Comparison of ENCODE assay signal across 18 cellular contexts in genomic region chr7:38199782-38200181, GRCh38. TPM values are rescaled to one million over a fixed set of nuclear protein-coding genes. Genes with fewer than 3 reads are reported as not detected.
DNase-seq lines count a peak whose midpoint lies in the region; ATAC-seq and TF ChIP-seq lines count a peak whose summit lies in the region.
"Had no signal": no experiment of that assay in that cellular context is flagged by ENCODE, and none has a peak within 500 bp of the region (broad histone marks: within the 10 kb centered on the region; RNA-seq: fewer than 3 reads in every experiment).

No MANE protein-coding gene starts in this region.

- POLR2A ChIA-PET in IMR-90 (lab: Charles Lee; ENCODE audit: unreplicated experiment) = no interaction called here
- POLR2A ChIA-PET in naive thymus-derived CD4-positive, alpha-beta T cell (lab: Charles Lee) = no interaction called here

- no peak for DNase-seq in CD4-positive, CD25-positive, alpha-beta regulatory T cell
- DNase-seq in IMR-90 (no peak), left lung (no peak), foreskin fibroblast (no peak), erythroblast (lab: John Stamatoyannopoulos, UW) (no peak)
- no peak for DNase-seq in naive thymus-derived CD4-positive, alpha-beta T cell
- no peak for DNase-seq in stimulated activated CD4-positive, alpha-beta T cell treated with anti-CD3 and anti-CD28 coated beads, Interleukin-4, amount 100 ng/mL, for 4 hours
- DNase-seq: CD4-positive, alpha-beta T cell; CD8-positive, alpha-beta memory T cell; DMS153; DND-41; GM23248; HFFc6 had no signal

- no peak overlapping the region for H3K4ac ChIP-seq in IMR-90 (ENCODE audit: low read depth, low read length)

- no TSS peak for BruUV-seq in IMR-90 (replicated peaks; lab: Mats Ljungman, UMichigan)

- no peak overlapping the region for H2AK5ac ChIP-seq in IMR-90 (ENCODE audit: low read depth, low read length)

- no peak overlapping the region for H3K9ac ChIP-seq in IMR-90 (ENCODE audit: low read depth, low read length)
- H3K9ac ChIP-seq: BLaER1, GM23248 had no signal

- peaks cover 0 to 17% (median 4%) of the 10 kb centered on the region in 4 donors for H3K4me1 Mint-ChIP-seq in CD4-positive, CD25-positive, alpha-beta regulatory T cell
- H3K4me1 Mint-ChIP-seq in naive thymus-derived CD4-positive, alpha-beta T cell = peaks cover 8 to 32% (median 25%) of the 10 kb centered on the region in 7 donors

- no peak overlapping the region for H4K91ac ChIP-seq in IMR-90 (ENCODE audit: insufficient read depth, low read depth, low read length)

- no peak overlapping the region for H2BK20ac ChIP-seq in IMR-90 (ENCODE audit: low read depth, low read length)

- no peak for TF ChIP-seq POLR2A in IMR-90 (IDR thresholded peaks at IDR 0.05; ENCODE audit: low read depth, low read length)
- TF ChIP-seq POLR2A in erythroblast (IDR thresholded peaks at IDR 0.05; ENCODE audit: low read length) = no peak

- H3K23ac ChIP-seq in IMR-90 (ENCODE audit: low read depth, low read length) = no peak overlapping the region

- peak overlapping the region; percentile 7 for H3K27ac ChIP-seq in 22Rv1
- no peak overlapping the region for H3K27ac ChIP-seq in CD4-positive, CD25-positive, alpha-beta regulatory T cell (ENCODE audit: insufficient read depth, low read length, poor library complexity, severe bottlenecking)
- no peak overlapping the region for H3K27ac ChIP-seq in IMR-90 (ENCODE audit: insufficient read depth, low read length)
- no peak overlapping the region for H3K27ac ChIP-seq in left lung
- no peak overlapping the region for H3K27ac ChIP-seq in naive thymus-derived CD4-positive, alpha-beta T cell (ENCODE audit: low read depth, low read length)
- H3K27ac ChIP-seq: BLaER1, C4-2B, GM23248 had no signal

- H3K9me3 ChIP-seq in CD4-positive, CD25-positive, alpha-beta regulatory T cell (ENCODE audit: control insufficient read depth in 2 of 2, low read length in 2 of 2) = no peaks in the 10 kb centered on the region
- H3K9me3 ChIP-seq in IMR-90 (ENCODE audit: control insufficient read depth, insufficient read depth, low read length) (no peaks in the 10 kb centered on the region), left lung (no peaks in the 10 kb centered on the region)
- no peaks in the 10 kb centered on the region for H3K9me3 ChIP-seq in naive thymus-derived CD4-positive, alpha-beta T cell (ENCODE audit: control insufficient read depth in 2 of 3, low read length in 3 of 3)
- H3K9me3 ChIP-seq: HAP-1 had no signal

- peaks cover 0 to 2% (median 0%) of the 10 kb centered on the region in 7 donors for H3K9me3 Mint-ChIP-seq in CD4-positive, CD25-positive, alpha-beta regulatory T cell
- peaks cover 0 to 4% (median 0%) of the 10 kb centered on the region in 11 donors for H3K9me3 Mint-ChIP-seq in naive thymus-derived CD4-positive, alpha-beta T cell
- H3K9me3 Mint-ChIP-seq: CD4-positive, alpha-beta T cell; CD8-positive, alpha-beta memory T cell; HFFc6 had no signal

- TF ChIP-seq RAD21 in IMR-90 (IDR thresholded peaks at IDR 0.05; ENCODE audit: low read length) = no peak

- H2AK9ac ChIP-seq in IMR-90 (replicated peaks; ENCODE audit: low read depth, low read length, poor library complexity) = no peak overlapping the region

- peaks cover 17 to 55% of the 10 kb centered on the region in 2 experiments for H3K79me1 ChIP-seq in IMR-90 (ENCODE audit: low read depth in 1 of 2, low read length in 2 of 2)

- H2BK5ac ChIP-seq in IMR-90 (ENCODE audit: low read depth, low read length, poor library complexity, severe bottlenecking) = peak overlapping the region; percentile 15

- no peak overlapping the region for H2BK15ac ChIP-seq in IMR-90 (ENCODE audit: low read depth, low read length)

- H3K4me2 ChIP-seq in IMR-90 (ENCODE audit: low read depth, low read length) = no peak overlapping the region
- H3K4me2 ChIP-seq: BLaER1 had no signal

- no peak overlapping the region for H3K4me3 Mint-ChIP-seq in CD4-positive, CD25-positive, alpha-beta regulatory T cell
- no peak overlapping the region for H3K4me3 Mint-ChIP-seq in naive thymus-derived CD4-positive, alpha-beta T cell
- H3K4me3 Mint-ChIP-seq: B cell; CD4-positive, alpha-beta T cell; CD8-positive, alpha-beta memory T cell; HFFc6 had no signal

- in situ Hi-C loops in IMR-90 (cut with MboI; ENCODE audit: low sequenced_read_pairs) = no loop called here

- H3K27me3 ChIP-seq in CD4-positive, CD25-positive, alpha-beta regulatory T cell (ENCODE audit: control insufficient read depth, insufficient read depth, low read length) = no peaks in the 10 kb centered on the region
- H3K27me3 ChIP-seq in IMR-90 (ENCODE audit: control insufficient read depth, insufficient read depth, low read length) = no peaks in the 10 kb centered on the region
- H3K27me3 ChIP-seq in left lung = no peaks in the 10 kb centered on the region
- no peaks in the 10 kb centered on the region for H3K27me3 ChIP-seq in naive thymus-derived CD4-positive, alpha-beta T cell (ENCODE audit: control insufficient read depth in 2 of 2, insufficient read depth in 2 of 2, low read length in 2 of 2)
- H3K27me3 ChIP-seq: BLaER1 had no signal

- no peak overlapping the region for H2BK120ac ChIP-seq in IMR-90 (ENCODE audit: low read depth, low read length)

- H4K20me1 ChIP-seq in IMR-90 (ENCODE audit: insufficient read depth, low read length) = peaks cover 23% of the 10 kb centered on the region

- H3K14ac ChIP-seq in IMR-90 (replicated peaks; ENCODE audit: low read depth, low read length) = no peak overlapping the region

- no CpG with 5 or more reads among the region's 2 CpGs for WGBS in IMR-90 (ENCODE audit: extremely low coverage in 2 of 2, insufficient read length in 1 of 2), 2 experiments

- no peaks in the 10 kb centered on the region for H3K4me1 ChIP-seq in CD4-positive, CD25-positive, alpha-beta regulatory T cell (ENCODE audit: control insufficient read depth, insufficient read depth, low read length, poor library complexity, severe bottlenecking)
- H3K4me1 ChIP-seq in IMR-90 (ENCODE audit: control insufficient read depth, insufficient read depth, low read length) (peaks cover 27% of the 10 kb centered on the region), left lung (peaks cover 18 to 43% of the 10 kb centered on the region in 2 donors)
- H3K4me1 ChIP-seq in naive thymus-derived CD4-positive, alpha-beta T cell (ENCODE audit: control insufficient read depth in 2 of 2, insufficient read depth in 2 of 2, low read length in 2 of 2) = no peaks in the 10 kb centered on the region
- H3K4me1 ChIP-seq: BLaER1, HAP-1 had no signal

- peak overlapping the region in 2 of 3 donors; percentile 0 to 56 for H3K27ac Mint-ChIP-seq in CD4-positive, CD25-positive, alpha-beta regulatory T cell
- no peak overlapping the region for H3K27ac Mint-ChIP-seq in naive thymus-derived CD4-positive, alpha-beta T cell
- H3K27ac Mint-ChIP-seq: CD4-positive, alpha-beta T cell; HFFc6 had no signal

- CTCF ChIA-PET in IMR-90 (lab: Yijun Ruan, JAX) = interaction anchor here (1.4 to 2.3 kb wide), 2 partner anchors 12 to 16 kb away, joined by 7 to 25 read pairs; no protein-coding TSS in a partner anchor
- CTCF ChIA-PET in naive thymus-derived CD4-positive, alpha-beta T cell (lab: Charles Lee) = no interaction called here

- peaks cover 15% of the 10 kb centered on the region for H3K9me1 ChIP-seq in IMR-90 (ENCODE audit: insufficient read depth, low read length)

- dilution Hi-C loops in IMR-90 (cut with HindIII; ENCODE audit: low sequenced_read_pairs, unreplicated experiment) = no loop called here

- ATAC-seq in CD4-positive, CD25-positive, alpha-beta regulatory T cell (ENCODE audit: low read depth in 2 of 2) = no peak
- ATAC-seq in IMR-90 (ENCODE audit: low read depth) (no peak), left lung (peak; percentile 19)
- ATAC-seq in naive thymus-derived CD4-positive, alpha-beta T cell = no peak

- H4K8ac ChIP-seq in IMR-90 (ENCODE audit: low read depth in 2 of 2, low read length in 2 of 2) = no peak overlapping the region

- H3K56ac ChIP-seq in IMR-90 (ENCODE audit: extremely low read depth, insufficient read depth, low read length) = no peak overlapping the region

- no peaks in the 10 kb centered on the region for H3K27me3 Mint-ChIP-seq in CD4-positive, CD25-positive, alpha-beta regulatory T cell
- no peaks in the 10 kb centered on the region for H3K27me3 Mint-ChIP-seq in naive thymus-derived CD4-positive, alpha-beta T cell
- H3K27me3 Mint-ChIP-seq: B cell; CD4-positive, alpha-beta T cell; CD8-positive, alpha-beta memory T cell had no signal

- H3K18ac ChIP-seq in IMR-90 (ENCODE audit: low read depth, low read length) = no peak overlapping the region

- intact Hi-C loops in IMR-90 (cut with micrococcal nuclease) = no loop called here
- intact Hi-C loops in left lung (cut with DNase I) = no loop called here
- intact Hi-C loops in naive thymus-derived CD4-positive, alpha-beta T cell (cut with micrococcal nuclease) = no loop called here

- no peak for TF ChIP-seq CTCF in 22Rv1 (IDR thresholded peaks at IDR 0.05)
- no peak for TF ChIP-seq CTCF in IMR-90 (conservative IDR thresholded peaks at IDR 0.05; ENCODE audit: low read depth, low read length)
- TF ChIP-seq CTCF in left lung (IDR thresholded peaks at IDR 0.05) = no peak
- TF ChIP-seq CTCF in foreskin fibroblast (IDR thresholded peaks at IDR 0.05; ENCODE audit: low read depth, low read length) = no peak

- H3K4me3 ChIP-seq in CD4-positive, CD25-positive, alpha-beta regulatory T cell (ENCODE audit: low read depth, low read length) = no peak overlapping the region
- no peak overlapping the region for H3K4me3 ChIP-seq in IMR-90 (ENCODE audit: insufficient read depth, low read depth, low read length)
- H3K4me3 ChIP-seq in left lung = no peak overlapping the region
- no peak overlapping the region for H3K4me3 ChIP-seq in naive thymus-derived CD4-positive, alpha-beta T cell (ENCODE audit: low read length)
- H3K4me3 ChIP-seq in foreskin fibroblast (ENCODE audit: low read depth in 1 of 2, low read length in 2 of 2) = no peak overlapping the region
- H3K4me3 ChIP-seq: BLaER1, GM23248, HAP-1 had no signal

- no peaks in the 10 kb centered on the region for H3K36me3 ChIP-seq in CD4-positive, CD25-positive, alpha-beta regulatory T cell (ENCODE audit: control insufficient read depth, insufficient read depth, low read length)
- H3K36me3 ChIP-seq in IMR-90 (ENCODE audit: control insufficient read depth, insufficient read depth, low read length) (no peaks in the 10 kb centered on the region), left lung (no peaks in the 10 kb centered on the region)
- peaks cover 0 to 4% (median 2%) of the 10 kb centered on the region in 3 experiments for H3K36me3 ChIP-seq in naive thymus-derived CD4-positive, alpha-beta T cell (ENCODE audit: control insufficient read depth in 2 of 3, insufficient read depth in 3 of 3, low read length in 3 of 3)

- no peak overlapping the region for H4K5ac ChIP-seq in IMR-90 (ENCODE audit: low read depth, low read length)

- peaks cover 7% of the 10 kb centered on the region for H3K36me3 Mint-ChIP-seq in CD4-positive, CD25-positive, alpha-beta regulatory T cell
- peaks cover 0 to 24% (median 15%) of the 10 kb centered on the region in 5 donors for H3K36me3 Mint-ChIP-seq in naive thymus-derived CD4-positive, alpha-beta T cell

- H2AFZ ChIP-seq in IMR-90 (replicated peaks; ENCODE audit: low read length, poor library complexity) = no peak overlapping the region
- H2AFZ ChIP-seq: GM23248 had no signal

RNA-seq across cellular contexts. Expression of gene STARD3NL, which starts 21.7 kb away (rescaled TPM):
- 13.1 TPM for total RNA-seq in CD4-positive, CD25-positive, alpha-beta regulatory T cell
- 10 to 100 TPM; 28.4 to 33.8 (median 31.4) TPM for polyA plus RNA-seq in CD4-positive, CD25-positive, alpha-beta regulatory T cell
- total RNA-seq in IMR-90 (2012; rRNA removed) = 69.7 and 102 TPM in 2 replicates
- polyA plus RNA-seq in IMR-90 (2012; rRNA removed) = 46.5 and 51.6 TPM in 2 replicates
- polyA plus RNA-seq in IMR-90 (2012; cell fraction: cytosol; rRNA removed) = 11.7 and 13.9 TPM in 2 replicates
- polyA plus RNA-seq in IMR-90 (2012; cell fraction: nucleus; rRNA removed; ENCODE audit: low replicate concordance) = 3.1 and 19.2 TPM in 2 replicates
- total RNA-seq in left lung = 10 to 100 TPM; 53.4 to 62.2 TPM
- 10 to 100 TPM in 4 of 5 experiments, 1 to 10 TPM in 1; 9.4 to 22.0 (median 12.2) TPM for total RNA-seq in naive thymus-derived CD4-positive, alpha-beta T cell
- 10 to 100 TPM; 25.3 to 26.9 TPM for polyA plus RNA-seq in naive thymus-derived CD4-positive, alpha-beta T cell

Comparison
In these comparisons a context has a peak if more than half of its experiments do, and no peak if none do; other contexts are left out.
1. H3K27ac Mint-ChIP-seq: peak in CD4-positive, CD25-positive, alpha-beta regulatory T cell (2 of 3); none in naive thymus-derived CD4-positive, alpha-beta T cell (0 of 9).